10 cellular contexts compared by ENCODE assay signal in genomic region chr11:94131363-94132115, GRCh38. TPM values are rescaled to one million over a fixed set of nuclear protein-coding genes. Genes with fewer than 3 reads are reported as not detected.
DNase-seq lines count a peak whose midpoint lies in the region; ATAC-seq, FAIRE-seq and TF ChIP-seq lines count a peak whose summit lies in the region.
"Had no signal": no experiment of that assay in that cellular context is flagged by ENCODE, and none has a peak within 500 bp of the region (broad histone marks: within the 10 kb centered on the region; RNA-seq: fewer than 3 reads in every experiment).

No MANE protein-coding gene starts in this region.

- no peak for FAIRE-seq in HTR-8/SVneo (lab: Jason Lieb, UNC)

- H3K9me3 ChIP-seq in SK-N-MC (ENCODE audit: low read depth, low read length) (no peaks in the 10 kb centered on the region), skeletal muscle satellite cell (replicated peaks; ENCODE audit: low read length) (no peaks in the 10 kb centered on the region)

- no peak for TF ChIP-seq CTCF in HFF-Myc (IDR thresholded peaks at IDR 0.05; ENCODE audit: low read depth, low read length, missing control alignments)
- no peak for TF ChIP-seq CTCF in fibroblast of villous mesenchyme (IDR thresholded peaks at IDR 0.05; ENCODE audit: insufficient read depth, low read depth, low read length)

- DNase-seq in HFF-Myc (ENCODE audit: extremely low read depth, low read depth), result no peak
- no peak for DNase-seq in SK-N-MC (ENCODE audit: low read depth, low spot score)
- peak; percentile 74 for DNase-seq in fibroblast of villous mesenchyme (ENCODE audit: low read depth)
- DNase-seq in HTR-8/SVneo (ENCODE audit: insufficient read length, low spot score), result no peak
- DNase-seq in effector memory CD8-positive, alpha-beta T cell, result no peak
- no peak for DNase-seq in GM19240 (ENCODE audit: insufficient read length, low spot score)
- DNase-seq: activated CD8-positive, alpha-beta T cell treated with anti-CD3 and anti-CD28 coated beads for 36 hours; NCI-H187 treated with DMSO at 0.1 percent for 48 hours had no signal

- no peak overlapping the region for H3K27ac ChIP-seq in SK-N-MC

- H3K36me3 ChIP-seq in SK-N-MC (ENCODE audit: insufficient read depth, low read length) (no peaks in the 10 kb centered on the region), skeletal muscle satellite cell (ENCODE audit: insufficient read depth, low read length) (no peaks in the 10 kb centered on the region)

- peaks cover 70% of the 10 kb centered on the region for H3K4me1 ChIP-seq in skeletal muscle satellite cell (ENCODE audit: control insufficient read depth, insufficient read depth, low read length)

- ATAC-seq in effector memory CD8-positive, alpha-beta T cell (replicated peaks), result no peak
- ATAC-seq in HG03025 (IDR thresholded peaks at IDR 0.05; ENCODE audit: low FRiP score, unreplicated experiment), result no peak
- ATAC-seq: activated CD8-positive, alpha-beta T cell treated with anti-CD3 and anti-CD28 coated beads for 36 hours had no signal

- H3K4me1 Mint-ChIP-seq in effector memory CD8-positive, alpha-beta T cell (ENCODE audit: low read depth in 2 of 2), result peaks cover 39 to 46% of the 10 kb centered on the region in 2 donors

- H3K9ac ChIP-seq in SK-N-MC (ENCODE audit: insufficient read length) (no peak overlapping the region), skeletal muscle satellite cell (ENCODE audit: low read depth, low read length) (peak overlapping the region; percentile 86)

- no peaks in the 10 kb centered on the region for H3K27me3 ChIP-seq in skeletal muscle satellite cell (ENCODE audit: control insufficient read depth, insufficient read depth, low read length)

- peak overlapping the region; percentile 85 for H3K4me3 ChIP-seq in HFF-Myc (replicated peaks; ENCODE audit: low read depth, low read length)
- H3K4me3 ChIP-seq in SK-N-MC, result peak overlapping the region; percentile 90
- H3K4me3 ChIP-seq in fibroblast of villous mesenchyme (ENCODE audit: low read depth, low read length), result peak overlapping the region; percentile 74
- peak overlapping the region; percentile 82 for H3K4me3 ChIP-seq in skeletal muscle satellite cell (ENCODE audit: low read length)

- no peaks in the 10 kb centered on the region for H3K27me3 Mint-ChIP-seq in effector memory CD8-positive, alpha-beta T cell
- H3K27me3 Mint-ChIP-seq: activated CD8-positive, alpha-beta T cell treated with anti-CD3 and anti-CD28 coated beads for 36 hours had no signal

- no peak overlapping the region for H3K4me3 Mint-ChIP-seq in effector memory CD8-positive, alpha-beta T cell
- H3K4me3 Mint-ChIP-seq: activated CD8-positive, alpha-beta T cell treated with anti-CD3 and anti-CD28 coated beads for 36 hours had no signal

- peak overlapping the region; percentile 92 for H3K4me2 ChIP-seq in skeletal muscle satellite cell (ENCODE audit: low read length)

- H3K27ac Mint-ChIP-seq in effector memory CD8-positive, alpha-beta T cell, result no peak overlapping the region
- H3K27ac Mint-ChIP-seq: activated CD8-positive, alpha-beta T cell treated with anti-CD3 and anti-CD28 coated beads for 36 hours had no signal

- peaks cover 10% of the 10 kb centered on the region for H3K36me3 Mint-ChIP-seq in effector memory CD8-positive, alpha-beta T cell (ENCODE audit: insufficient read depth)

- no peaks in the 10 kb centered on the region for H3K9me3 Mint-ChIP-seq in effector memory CD8-positive, alpha-beta T cell
- H3K9me3 Mint-ChIP-seq: activated CD8-positive, alpha-beta T cell treated with anti-CD3 and anti-CD28 coated beads for 36 hours had no signal

RNA-seq across cellular contexts. Expression of gene PANX1, which starts 2.9 kb away (rescaled TPM):
- total RNA-seq in fibroblast of villous mesenchyme, result 87.9 and 92.4 TPM in 2 replicates
- total RNA-seq in skeletal muscle satellite cell (2012; rRNA removed), result 45.1 and 54.0 TPM in 2 replicates
